1 cellular context compared by ENCODE assay signal in the genomic region with DNA sequence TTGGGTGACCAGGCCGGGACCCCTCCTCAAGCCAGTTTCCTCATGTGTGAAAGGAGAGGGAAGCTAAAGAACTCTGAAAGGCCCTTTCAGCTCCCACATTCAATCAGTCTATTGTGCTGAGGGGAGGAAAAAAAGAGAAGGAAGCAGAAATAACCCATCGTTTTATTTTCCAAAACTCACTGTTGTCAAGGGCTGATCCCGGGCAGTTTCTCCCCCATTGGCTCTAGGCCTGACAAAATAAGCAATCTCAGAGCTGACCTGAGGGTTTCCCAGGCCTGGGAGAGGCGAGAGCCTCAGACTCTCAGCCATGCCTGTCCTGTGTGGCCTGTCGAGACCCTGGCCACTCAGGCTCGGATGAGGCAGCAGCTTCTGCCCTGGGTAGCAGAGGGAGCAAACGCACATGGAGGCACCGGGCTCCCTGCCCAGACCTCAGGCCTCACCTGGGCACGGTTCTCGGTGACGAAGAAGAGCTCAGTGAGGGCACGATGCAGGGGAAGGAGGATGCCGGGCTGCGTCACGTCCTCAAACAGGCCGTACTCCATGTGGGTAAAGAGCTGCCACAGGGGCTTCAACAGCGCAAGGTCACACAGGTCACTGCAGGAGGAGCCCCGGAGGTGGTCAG.
TF ChIP-seq lines count a peak whose summit lies in the region.

No MANE protein-coding gene starts in this region.

TF ChIP-seq in IMR-90, 13 proteins besides CTCF, POLR2A, EP300 and RAD21 (continued from another document):
- TF ChIP-seq, protein P1, sequence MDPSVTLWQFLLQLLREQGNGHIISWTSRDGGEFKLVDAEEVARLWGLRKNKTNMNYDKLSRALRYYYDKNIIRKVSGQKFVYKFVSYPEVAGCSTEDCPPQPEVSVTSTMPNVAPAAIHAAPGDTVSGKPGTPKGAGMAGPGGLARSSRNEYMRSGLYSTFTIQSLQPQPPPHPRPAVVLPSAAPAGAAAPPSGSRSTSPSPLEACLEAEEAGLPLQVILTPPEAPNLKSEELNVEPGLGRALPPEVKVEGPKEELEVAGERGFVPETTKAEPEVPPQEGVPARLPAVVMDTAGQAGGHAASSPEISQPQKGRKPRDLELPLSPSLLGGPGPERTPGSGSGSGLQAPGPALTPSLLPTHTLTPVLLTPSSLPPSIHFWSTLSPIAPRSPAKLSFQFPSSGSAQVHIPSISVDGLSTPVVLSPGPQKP (IDR thresholded peaks at IDR 0.05; ENCODE audit: borderline replicate concordance, low read depth, low read length), result no peak
- no peak for TF ChIP-seq MAZ (IDR thresholded peaks at IDR 0.05; ENCODE audit: borderline replicate concordance, low read depth, low read length)
- no peak for TF ChIP-seq MXI1 (IDR thresholded peaks at IDR 0.05; ENCODE audit: borderline replicate concordance, low read depth, low read length)
- no peak for TF ChIP-seq CEBPB (IDR thresholded peaks at IDR 0.05; ENCODE audit: low read depth, low read length)
- TF ChIP-seq CHD1 (IDR thresholded peaks at IDR 0.05; ENCODE audit: low read depth, low read length), result no peak
- no peak for TF ChIP-seq RCOR1 (IDR thresholded peaks at IDR 0.05; ENCODE audit: insufficient replicate concordance, low read length)
